1 cellular context compared by ENCODE assay signal in genomic region chr1:39275836-39276507, GRCh38.
TF ChIP-seq lines count a peak whose summit lies in the region.

No MANE protein-coding gene starts in this region.

TF ChIP-seq in K562, 482 proteins besides CTCF, POLR2A, EP300 and RAD21 (continued from another document):
- TF ChIP-seq GTF3C2 (IDR thresholded peaks at IDR 0.05; ENCODE audit: borderline replicate concordance, extremely low read depth, insufficient read length) (no peak), TFE3 (CRISPR knock-in tag; IDR thresholded peaks at IDR 0.05) (no peak), CEBPZ (IDR thresholded peaks at IDR 0.05; ENCODE audit: borderline replicate concordance, low read depth, low read length) (no peak), ZZZ3 (IDR thresholded peaks at IDR 0.05) (no peak), E2F1 (CRISPR knock-in tag; IDR thresholded peaks at IDR 0.05) (no peak), SNAPC5 (CRISPR knock-in tag; IDR thresholded peaks at IDR 0.05) (no peak), ZBTB40 (IDR thresholded peaks at IDR 0.05) (no peak), ZBTB40 (CRISPR knock-in tag; IDR thresholded peaks at IDR 0.05) (no peak), SP2 (IDR thresholded peaks at IDR 0.05; ENCODE audit: extremely low read depth, low read depth, low read length, poor library complexity, severe bottlenecking) (no peak), STAT5B (CRISPR knock-in tag; IDR thresholded peaks at IDR 0.05) (no peak), ZNF766 (CRISPR knock-in tag; conservative IDR thresholded peaks at IDR 0.05) (no peak), HMBOX1 (IDR thresholded peaks at IDR 0.05) (peak; percentile 64; the same call in 1 of the 2 replicates), ZNF274 (IDR thresholded peaks at IDR 0.05; ENCODE audit: borderline replicate concordance, low read depth, low read length) (no peak), POLR3A (IDR thresholded peaks at IDR 0.05; ENCODE audit: borderline replicate concordance, extremely low read depth, insufficient read depth, insufficient read length) (no peak), CBFA2T3 (IDR thresholded peaks at IDR 0.05) (peak; percentile 17), JUND (IDR thresholded peaks at IDR 0.05; ENCODE audit: borderline replicate concordance, low read depth, low read length) (peak; percentile 37; the same call in 1 of the 2 replicates), JUND (tag; IDR thresholded peaks at IDR 0.05; ENCODE audit: borderline replicate concordance, low read depth, low read length) (no peak), RBM25 (IDR thresholded peaks at IDR 0.05; ENCODE audit: low read depth, low read length, severe bottlenecking) (no peak), ZMIZ1 (IDR thresholded peaks at IDR 0.05; ENCODE audit: low read depth in 2 of 2, low read length in 2 of 2) (no peak), ATF7 (IDR thresholded peaks at IDR 0.05) (0 out of 2 replicates have a peak, but pooled peaks have one; percentile 18), NFE2L1 (tag; IDR thresholded peaks at IDR 0.05; ENCODE audit: borderline replicate concordance, low read depth) (no peak), ELK3 (CRISPR knock-in tag; IDR thresholded peaks at IDR 0.05) (no peak)
TF ChIP-seq in K562: peak in this region for 5.
